6 cellular contexts compared by ENCODE assay signal in genomic region chr3:195982754-195983153, GRCh38.
A peak's percentile ranks its signal among the peaks of the same experiment; 100 is the strongest.
DNase-seq lines count a peak whose midpoint lies in the region; ATAC-seq and TF ChIP-seq lines count a peak whose summit lies in the region.
"Not testable (repeated sequence)": the region's sequence is repeated elsewhere in the genome, so short reads cannot be mapped to it uniquely, and the experiment has no call there.

No MANE protein-coding gene starts in this region.

- peak in 1 of 2 donors; percentile 30 for TF ChIP-seq POLR2A in thyroid gland (IDR thresholded peaks at IDR 0.05)

- H3K4me3 ChIP-seq in mucosa of descending colon; thyroid gland (replicated peaks in 1 of 3): not testable (repeated sequence)

- H3K9me3 Mint-ChIP-seq in T-helper 2 cell treated with Interferon-gamma antibody and Interleukin-4, amounts not matched to agents 5 μg/mL and 100 μg/mL, for 36 hours, result not testable (repeated sequence)

- DNase-seq in T-helper 2 cell treated with Interferon-gamma antibody and Interleukin-4, amounts not matched to agents 5 μg/mL and 100 μg/mL, for 36 hours (ENCODE audit: low spot score); mucosa of descending colon: not testable (repeated sequence)
- DNase-seq in activated T-cell treated with anti-CD3 and anti-CD28 coated beads, Interleukin-2, amount 50 U/mL, for 48 hours, result peak; percentile 9 to 20
- DNase-seq in posterior vena cava (ENCODE audit: low spot score) (peak; percentile 80), thyroid gland (peak; percentile 92)

- H3K27ac ChIP-seq in thyroid gland, result not testable (repeated sequence)

- H3K4me1 ChIP-seq in mucosa of descending colon (ENCODE audit: low read depth); thyroid gland: not testable (repeated sequence)

- H3K27me3 ChIP-seq in thyroid gland, result not testable (repeated sequence)

- H3K4me3 Mint-ChIP-seq in T-helper 2 cell treated with Interferon-gamma antibody and Interleukin-4, amounts not matched to agents 5 μg/mL and 100 μg/mL, for 36 hours, result not testable (repeated sequence)

- not testable (repeated sequence) for H3K27me3 Mint-ChIP-seq in T-helper 2 cell treated with Interferon-gamma antibody and Interleukin-4, amounts not matched to agents 5 μg/mL and 100 μg/mL, for 36 hours (ENCODE audit: low read depth)

- ATAC-seq in esophagus mucosa (peak; percentile 12), mucosa of descending colon (peak; percentile 6)

- 51 to 70% methylated on average over 10 to 17 of the region's 17 CpGs for WGBS in thyroid gland, 2 donors

- peak overlapping the region; percentile 3 for H3K27ac Mint-ChIP-seq in T-helper 2 cell treated with Interferon-gamma antibody and Interleukin-4, amounts not matched to agents 5 μg/mL and 100 μg/mL, for 36 hours

- H3K9me3 ChIP-seq in mucosa of descending colon, thyroid gland: not testable (repeated sequence)

- intact Hi-C loops in mucosa of descending colon (cut with DNase I, micrococcal nuclease); posterior vena cava (cut with DNase I); thyroid gland (cut with DNase I): not testable (repeated sequence)

- H3K36me3 ChIP-seq in mucosa of descending colon (ENCODE audit: low read depth), result not testable (repeated sequence)
- peaks cover 0 to 20% of the 10 kb centered on the region in 2 donors for H3K36me3 ChIP-seq in thyroid gland

- peaks cover 17% of the 10 kb centered on the region for H3K36me3 Mint-ChIP-seq in T-helper 2 cell treated with Interferon-gamma antibody and Interleukin-4, amounts not matched to agents 5 μg/mL and 100 μg/mL, for 36 hours (ENCODE audit: low read depth)

- TF ChIP-seq CTCF in mucosa of descending colon (IDR thresholded peaks at IDR 0.05); thyroid gland (IDR thresholded peaks at IDR 0.05): not testable (repeated sequence)

- not testable (repeated sequence) for H3K4me1 Mint-ChIP-seq in T-helper 2 cell treated with Interferon-gamma antibody and Interleukin-4, amounts not matched to agents 5 μg/mL and 100 μg/mL, for 36 hours (ENCODE audit: low read depth)
